ENCODE assay signal across 29 cellular contexts in the genomic region with DNA sequence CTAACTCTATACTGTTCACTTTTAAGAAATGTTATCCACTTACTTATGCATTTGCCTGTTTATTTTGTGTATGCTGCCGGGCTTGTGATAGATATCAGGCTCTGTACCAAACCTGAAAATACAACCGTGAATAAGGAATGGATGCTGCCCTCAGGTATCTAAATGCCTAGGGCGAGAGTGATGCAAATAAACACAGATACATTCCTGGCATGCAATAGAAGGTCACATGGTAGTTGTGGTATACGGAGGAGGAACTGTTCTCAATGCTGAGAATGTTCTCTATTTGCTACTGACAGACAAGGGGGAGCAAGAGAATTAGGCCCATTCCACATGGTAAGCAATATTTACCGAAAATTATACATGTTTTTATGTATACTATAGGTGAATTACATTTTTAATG.
DNase-seq lines count a peak whose midpoint lies in the region; ATAC-seq and TF ChIP-seq lines count a peak whose summit lies in the region.
"Had no signal": no experiment of that assay in that cellular context is flagged by ENCODE, and none has a peak within 500 bp of the region (broad histone marks: within the 10 kb centered on the region; RNA-seq: fewer than 3 reads in every experiment).

No MANE protein-coding gene starts in this region.

- no peak overlapping the region for H3K27ac ChIP-seq in mesendoderm (ENCODE audit: low read depth, low read length)
- H3K27ac ChIP-seq: BLaER1 treated with 17β-estradiol and CSF1 and Interleukin-3, amounts not matched to agents 10 nM and 100 nM; epithelial cell of prostate; HL-60; PC-9; upper lobe of right lung had no signal

- H3K27me3 ChIP-seq in mesendoderm (ENCODE audit: insufficient read depth, low read length, poor library complexity), result no peaks in the 10 kb centered on the region
- H3K27me3 ChIP-seq: BLaER1 treated with 17β-estradiol and CSF1 and Interleukin-3, amounts not matched to agents 10 nM and 100 nM; upper lobe of right lung had no signal

- H3K23ac ChIP-seq in mesendoderm (ENCODE audit: low read length), result no peak overlapping the region

- H3K9ac ChIP-seq in mesendoderm (ENCODE audit: low read length), result no peak overlapping the region
- H3K9ac ChIP-seq: BLaER1 treated with 17β-estradiol and CSF1 and Interleukin-3, amounts not matched to agents 10 nM and 100 nM had no signal

- no peaks in the 10 kb centered on the region for H3K79me2 ChIP-seq in mesendoderm (ENCODE audit: control insufficient read depth, insufficient read depth, low read length)

- no peak for TF ChIP-seq POLR2A in NB4 (IDR thresholded peaks at IDR 0.05; ENCODE audit: extremely low read depth, insufficient read length)

- no peak overlapping the region for H4K5ac ChIP-seq in mesendoderm (ENCODE audit: low read length)

- no peak overlapping the region for H2BK120ac ChIP-seq in mesendoderm (ENCODE audit: low read depth, low read length)

- ATAC-seq in HG03469 (IDR thresholded peaks at IDR 0.05; ENCODE audit: unreplicated experiment) (peak; percentile 60), GM21423 (IDR thresholded peaks at IDR 0.05; ENCODE audit: unreplicated experiment) (no peak)
- ATAC-seq: stimulated activated naive B cell treated with anti-CD40 and anti-IgM and Interleukin-4, amounts not matched to agents 10 μg/mL and 1 μg/mL and 100 μg/mL, for 72 hours; T-cell; upper lobe of right lung had no signal

- H3K56ac ChIP-seq in mesendoderm (ENCODE audit: low read length), result no peak overlapping the region

- TF ChIP-seq CTCF in NB4 (IDR thresholded peaks at IDR 0.05; ENCODE audit: low read depth, low read length), result no peak
- TF ChIP-seq CTCF in GM20000 (IDR thresholded peaks at IDR 0.05; ENCODE audit: extremely low read depth, missing control alignments), result no peak

- H3K4me2 ChIP-seq in mesendoderm (ENCODE audit: low read length), result no peak overlapping the region
- H3K4me2 ChIP-seq: BLaER1 treated with 17β-estradiol and CSF1 and Interleukin-3, amounts not matched to agents 10 nM and 100 nM; PC-9 had no signal

- H4K8ac ChIP-seq in mesendoderm (ENCODE audit: low read depth, low read length), result no peak overlapping the region

- DNase-seq in NB4 (ENCODE audit: low read depth) (peak; percentile 23), SK-MEL-5 (ENCODE audit: low read depth, low spot score) (peak; percentile 14), mesendoderm (peak; percentile 72), NCI-H128 (lab: John Stamatoyannopoulos, UW; ENCODE audit: unreplicated experiment) (no peak), GM20000 (ENCODE audit: low spot score) (no peak)
- DNase-seq: activated CD4-positive, alpha-beta T cell treated with anti-CD3 and anti-CD28 coated beads, Interleukin-2, amount 50 U/mL, for 1 hour; activated CD4-positive, CD25-positive, alpha-beta regulatory T cell; activated effector memory CD4-positive, alpha-beta T cell treated with anti-CD3 and anti-CD28 coated beads, Interleukin-2, amount 50 U/mL, for 16 hours; activated naive CD8-positive, alpha-beta T cell treated with anti-CD3 and anti-CD28 coated beads for 36 hours; activated T-cell treated with anti-CD3 and anti-CD28 coated beads, Interleukin-2, amount 50 U/mL, for 1 hour; aorta; cortex of kidney; effector memory CD4-positive, alpha-beta T cell; H7; hippocampal formation; KG1; MM.1S; NCI-H146; NCI-H446; SIG-M5; stimulated activated naive B cell treated with anti-CD40 and anti-IgM and Interleukin-4, amounts not matched to agents 10 μg/mL and 1 μg/mL and 100 μg/mL, for 72 hours; T-cell; upper lobe of right lung had no signal

- WGBS in mesendoderm (ENCODE audit: extremely low coverage, insufficient coverage, low lambda C conversion rate), result no CpG with 5 or more reads among the region's 5 CpGs

- no peak overlapping the region for H3K4ac ChIP-seq in mesendoderm (ENCODE audit: low read depth, low read length)

- H3K36me3 ChIP-seq in mesendoderm (ENCODE audit: control insufficient read depth, insufficient read depth, low read length), result no peaks in the 10 kb centered on the region
- H3K36me3 ChIP-seq: BLaER1 treated with 17β-estradiol and CSF1 and Interleukin-3, amounts not matched to agents 10 nM and 100 nM; upper lobe of right lung had no signal

- H2BK15ac ChIP-seq in mesendoderm (replicated peaks; ENCODE audit: low read depth), result no peak overlapping the region

- no peaks in the 10 kb centered on the region for H3K4me1 ChIP-seq in mesendoderm (ENCODE audit: control insufficient read depth, low read depth, low read length)
- H3K4me1 ChIP-seq: upper lobe of right lung had no signal

- in situ Hi-C loops in SK-MEL-5 (cut with HindIII; ENCODE audit: low pct_unique_long_range_greater_than_20kb, low sequenced_read_pairs), result no loop called here

- H2AK5ac ChIP-seq in mesendoderm (ENCODE audit: low read length), result no peak overlapping the region

- no peak overlapping the region for H3K18ac ChIP-seq in mesendoderm (ENCODE audit: low read length)

- no peak overlapping the region for H2BK5ac ChIP-seq in mesendoderm (ENCODE audit: low read length)

- no peaks in the 10 kb centered on the region for H3K79me1 ChIP-seq in mesendoderm (ENCODE audit: low read length)

- H3K4me3 ChIP-seq in NB4 (ENCODE audit: low read depth, low read length) (no peak overlapping the region), mesendoderm (ENCODE audit: low read length) (no peak overlapping the region)
- H3K4me3 ChIP-seq: BLaER1 treated with 17β-estradiol and CSF1 and Interleukin-3, amounts not matched to agents 10 nM and 100 nM; PC-9; upper lobe of right lung had no signal

Comparison
In these comparisons a context has a peak if more than half of its experiments do, and no peak if none do; other contexts are left out.
1. DNase-seq: peak in NB4 (single experiment), SK-MEL-5 (single experiment) and mesendoderm (single experiment); none in NCI-H128 (single experiment) and GM20000 (single experiment).